36 cellular contexts compared by ENCODE assay signal in the genomic region with DNA sequence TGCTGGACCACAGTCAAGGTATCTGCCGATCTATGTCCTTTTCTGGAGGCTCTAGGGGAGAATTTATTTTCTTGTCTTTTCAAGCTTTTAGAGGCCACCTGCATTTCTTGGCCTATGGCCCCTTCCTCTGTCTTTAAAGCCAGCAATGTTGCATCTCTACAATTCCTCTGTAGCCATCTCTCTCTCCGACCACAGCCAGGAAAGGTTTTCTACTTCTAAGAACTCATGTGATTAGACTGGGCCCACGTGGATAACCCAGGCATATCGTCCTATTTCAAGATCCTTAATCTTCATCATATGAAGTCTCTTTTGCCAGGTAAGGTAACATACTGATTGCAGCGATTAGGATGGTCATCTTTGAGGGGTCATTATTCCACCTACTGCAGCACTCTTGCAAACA.
"Had no signal": no experiment of that assay in that cellular context is flagged by ENCODE, and none has a peak within 500 bp of the region (broad histone marks: within the 10 kb centered on the region; RNA-seq: fewer than 3 reads in every experiment).

No MANE protein-coding gene starts in this region.

- DNase-seq: activated B cell treated with CpG ODN at 0.5 μM for 24 hours; activated CD4-positive, alpha-beta memory T cell treated with anti-CD3 and anti-CD28 coated beads, Interleukin-2, amount 10 ng/mL, durations not matched to agents 7 days and 5 days; activated CD4-positive, alpha-beta T cell treated with anti-CD3 and anti-CD28 coated beads for 1 hour; activated CD4-positive, alpha-beta T cell treated with anti-CD3 and anti-CD28 coated beads for 36 hours; activated CD4-positive, alpha-beta T cell treated with anti-CD3 and anti-CD28 coated beads, Interleukin-2, amount 10 ng/mL, durations not matched to agents 7 days and 5 days; activated CD4-positive, alpha-beta T cell treated with anti-CD3 and anti-CD28 coated beads, Interleukin-2, amount 50 U/mL, for 48 hours; activated CD8-positive, alpha-beta memory T cell treated with anti-CD3 and anti-CD28 coated beads for 24 hours; activated CD8-positive, alpha-beta memory T cell treated with anti-CD3 and anti-CD28 coated beads, Interleukin-2, amount 10 ng/mL, durations not matched to agents 7 days and 5 days; activated CD8-positive, alpha-beta memory T cell treated with anti-CD3 and anti-CD28 coated beads, Interleukin-2, amount 50 U/mL, for 48 hours; activated CD8-positive, alpha-beta T cell treated with anti-CD3 and anti-CD28 coated beads, Interleukin-2, amount 10 ng/mL, durations not matched to agents 7 days and 5 days; activated effector memory CD4-positive, alpha-beta T cell treated with anti-CD3 and anti-CD28 coated beads, Interleukin-2, amount 50 U/mL, for 16 hours; activated gamma-delta T cell treated with Interleukin-2 at 50 U/mL for 16 hours; activated naive CD4-positive, alpha-beta T cell; activated naive CD4-positive, alpha-beta T cell treated with anti-CD3 and anti-CD28 coated beads for 36 hours; activated naive CD4-positive, alpha-beta T cell treated with anti-CD3 and anti-CD28 coated beads, Interleukin-2, amount 50 U/mL, for 16 hours; activated naive CD8-positive, alpha-beta T cell treated with anti-CD3 and anti-CD28 coated beads for 36 hours; activated T-cell treated with anti-CD3 and anti-CD28 coated beads, Interleukin-2, amount 50 U/mL, for 4 hours; activated T-cell treated with anti-CD3 and anti-CD28 coated beads, Interleukin-2, amount 50 U/mL, for 72 hours; adrenal gland; amniotic stem cell; aorta; body of pancreas; brain microvascular endothelial cell; central memory CD4-positive, alpha-beta T cell; T-helper 1 cell; T-helper 2 cell; T-helper 9 cell had no signal

- H3K4me3 ChIP-seq: adrenal gland, body of pancreas, breast epithelium had no signal

- H3K27me3 ChIP-seq: adrenal gland, body of pancreas, brain microvascular endothelial cell, breast epithelium had no signal

- H3K36me3 Mint-ChIP-seq: activated CD8-positive, alpha-beta memory T cell treated with anti-CD3 and anti-CD28 coated beads, Interleukin-2, amount 10 ng/mL, durations not matched to agents 7 days and 5 days; activated naive CD4-positive, alpha-beta T cell treated with anti-CD3 and anti-CD28 coated beads, Interleukin-2, amount 50 U/mL, for 72 hours; activated naive CD8-positive, alpha-beta T cell treated with anti-CD3 and anti-CD28 coated beads for 36 hours had no signal

- H3K9me3 ChIP-seq: adrenal gland, body of pancreas had no signal

- H3K4me1 ChIP-seq: adrenal gland, body of pancreas, breast epithelium had no signal

- H3K4me3 Mint-ChIP-seq: activated B cell treated with CpG ODN at 0.5 μM for 24 hours; activated CD4-positive, alpha-beta memory T cell treated with anti-CD3 and anti-CD28 coated beads, Interleukin-2, amount 10 ng/mL, durations not matched to agents 7 days and 5 days; activated CD4-positive, alpha-beta T cell treated with anti-CD3 and anti-CD28 coated beads for 36 hours; activated CD4-positive, alpha-beta T cell treated with anti-CD3 and anti-CD28 coated beads, Interleukin-2, amount 10 ng/mL, durations not matched to agents 7 days and 5 days; activated CD8-positive, alpha-beta memory T cell treated with anti-CD3 and anti-CD28 coated beads, Interleukin-2, amount 10 ng/mL, durations not matched to agents 7 days and 5 days; activated CD8-positive, alpha-beta T cell treated with anti-CD3 and anti-CD28 coated beads, Interleukin-2, amount 10 ng/mL, durations not matched to agents 7 days and 5 days; activated naive CD4-positive, alpha-beta T cell treated with anti-CD3 and anti-CD28 coated beads for 36 hours; activated naive CD8-positive, alpha-beta T cell treated with anti-CD3 and anti-CD28 coated beads for 36 hours; activated T-cell treated with anti-CD3 and anti-CD28 coated beads, Interleukin-2, amount 50 U/mL, for 4 hours; activated T-cell treated with anti-CD3 and anti-CD28 coated beads, Interleukin-2, amount 50 U/mL, for 72 hours; activated T-helper 1 cell treated with anti-CD3 and anti-CD28 coated beads, Interleukin-12 subunit alpha, Interleukin-12 subunit beta, Interleukin-2, Interleukin-4 antibody, amounts not matched to agents 30 ng/mL and 10 ng/mL and 1 ng/mL, durations not matched to agents 14 hours and 24 hours and 36 hours; activated T-helper 17 cell treated with anti-CD3 and anti-CD28 coated beads, Interleukin-2, amount 50 U/mL, for 72 hours; T-helper 1 cell treated with Interleukin-12 subunit alpha and Interleukin-12 subunit beta and Interleukin-4 antibody, amounts not matched to agents 30 μg/mL and 1 μg/mL, for 36 hours; T-helper 2 cell treated with Interferon-gamma antibody and Interleukin-4, amounts not matched to agents 5 μg/mL and 100 μg/mL, for 36 hours had no signal

- H3K27ac Mint-ChIP-seq: activated B cell treated with CpG ODN at 0.5 μM for 24 hours; activated CD4-positive, alpha-beta memory T cell treated with anti-CD3 and anti-CD28 coated beads, Interleukin-2, amount 10 ng/mL, durations not matched to agents 7 days and 5 days; activated CD4-positive, alpha-beta T cell treated with anti-CD3 and anti-CD28 coated beads for 36 hours; activated CD4-positive, alpha-beta T cell treated with anti-CD3 and anti-CD28 coated beads, Interleukin-2, amount 10 ng/mL, durations not matched to agents 7 days and 5 days; activated CD8-positive, alpha-beta memory T cell treated with anti-CD3 and anti-CD28 coated beads, Interleukin-2, amount 10 ng/mL, durations not matched to agents 7 days and 5 days; activated CD8-positive, alpha-beta T cell treated with anti-CD3 and anti-CD28 coated beads, Interleukin-2, amount 10 ng/mL, durations not matched to agents 7 days and 5 days; activated naive CD4-positive, alpha-beta T cell treated with anti-CD3 and anti-CD28 coated beads for 36 hours; activated naive CD4-positive, alpha-beta T cell treated with anti-CD3 and anti-CD28 coated beads, Interleukin-2, amount 50 U/mL, for 72 hours; activated naive CD8-positive, alpha-beta T cell treated with anti-CD3 and anti-CD28 coated beads for 36 hours; activated T-cell treated with anti-CD3 and anti-CD28 coated beads, Interleukin-2, amount 50 U/mL, for 72 hours; activated T-helper 1 cell treated with anti-CD3 and anti-CD28 coated beads, Interleukin-12 subunit alpha, Interleukin-12 subunit beta, Interleukin-2, Interleukin-4 antibody, amounts not matched to agents 30 ng/mL and 10 ng/mL and 1 ng/mL, durations not matched to agents 14 hours and 24 hours and 36 hours; activated T-helper 17 cell treated with anti-CD3 and anti-CD28 coated beads, Interleukin-2, amount 50 U/mL, for 72 hours; T-helper 1 cell treated with Interleukin-12 subunit alpha and Interleukin-12 subunit beta and Interleukin-4 antibody, amounts not matched to agents 30 μg/mL and 1 μg/mL, for 36 hours; T-helper 2 cell treated with Interferon-gamma antibody and Interleukin-4, amounts not matched to agents 5 μg/mL and 100 μg/mL, for 36 hours had no signal

- H3K27ac ChIP-seq: adrenal gland, body of pancreas, brain microvascular endothelial cell, breast epithelium, VCaP had no signal

- H3K4me1 Mint-ChIP-seq: activated B cell treated with CpG ODN at 0.5 μM for 24 hours; activated CD4-positive, alpha-beta memory T cell treated with anti-CD3 and anti-CD28 coated beads, Interleukin-2, amount 10 ng/mL, durations not matched to agents 7 days and 5 days; activated CD4-positive, alpha-beta T cell treated with anti-CD3 and anti-CD28 coated beads, Interleukin-2, amount 10 ng/mL, durations not matched to agents 7 days and 5 days; activated CD8-positive, alpha-beta memory T cell treated with anti-CD3 and anti-CD28 coated beads, Interleukin-2, amount 10 ng/mL, durations not matched to agents 7 days and 5 days; activated naive CD8-positive, alpha-beta T cell treated with anti-CD3 and anti-CD28 coated beads for 36 hours; activated T-helper 17 cell treated with anti-CD3 and anti-CD28 coated beads, Interleukin-2, amount 50 U/mL, for 72 hours had no signal

- H3K27me3 Mint-ChIP-seq: activated CD4-positive, alpha-beta memory T cell treated with anti-CD3 and anti-CD28 coated beads, Interleukin-2, amount 10 ng/mL, durations not matched to agents 7 days and 5 days; activated CD4-positive, alpha-beta T cell treated with anti-CD3 and anti-CD28 coated beads for 36 hours; activated CD4-positive, alpha-beta T cell treated with anti-CD3 and anti-CD28 coated beads, Interleukin-2, amount 10 ng/mL, durations not matched to agents 7 days and 5 days; activated CD8-positive, alpha-beta memory T cell treated with anti-CD3 and anti-CD28 coated beads, Interleukin-2, amount 10 ng/mL, durations not matched to agents 7 days and 5 days; activated naive CD8-positive, alpha-beta T cell treated with anti-CD3 and anti-CD28 coated beads for 36 hours; activated T-helper 17 cell treated with anti-CD3 and anti-CD28 coated beads, Interleukin-2, amount 50 U/mL, for 72 hours had no signal

- H3K9me3 Mint-ChIP-seq: activated CD4-positive, alpha-beta memory T cell treated with anti-CD3 and anti-CD28 coated beads, Interleukin-2, amount 10 ng/mL, durations not matched to agents 7 days and 5 days; activated CD4-positive, alpha-beta T cell treated with anti-CD3 and anti-CD28 coated beads, Interleukin-2, amount 10 ng/mL, durations not matched to agents 7 days and 5 days; activated naive CD4-positive, alpha-beta T cell treated with anti-CD3 and anti-CD28 coated beads for 36 hours; activated naive CD4-positive, alpha-beta T cell treated with anti-CD3 and anti-CD28 coated beads, Interleukin-2, amount 50 U/mL, for 72 hours; activated naive CD8-positive, alpha-beta T cell treated with anti-CD3 and anti-CD28 coated beads for 36 hours; activated T-cell treated with anti-CD3 and anti-CD28 coated beads, Interleukin-2, amount 50 U/mL, for 4 hours; activated T-cell treated with anti-CD3 and anti-CD28 coated beads, Interleukin-2, amount 50 U/mL, for 72 hours; activated T-helper 1 cell treated with anti-CD3 and anti-CD28 coated beads, Interleukin-12 subunit alpha, Interleukin-12 subunit beta, Interleukin-2, Interleukin-4 antibody, amounts not matched to agents 30 ng/mL and 10 ng/mL and 1 ng/mL, durations not matched to agents 14 hours and 24 hours and 36 hours; activated T-helper 17 cell treated with anti-CD3 and anti-CD28 coated beads, Interleukin-2, amount 50 U/mL, for 72 hours; T-helper 1 cell treated with Interleukin-12 subunit alpha and Interleukin-12 subunit beta and Interleukin-4 antibody, amounts not matched to agents 30 μg/mL and 1 μg/mL, for 36 hours; T-helper 2 cell treated with Interferon-gamma antibody and Interleukin-4, amounts not matched to agents 5 μg/mL and 100 μg/mL, for 36 hours had no signal

- FAIRE-seq: astrocyte, TTC549 had no signal

- ATAC-seq: activated CD4-positive, alpha-beta T cell treated with anti-CD3 and anti-CD28 coated beads for 36 hours; activated CD8-positive, alpha-beta memory T cell treated with anti-CD3 and anti-CD28 coated beads, Interleukin-2, amount 10 ng/mL, durations not matched to agents 7 days and 5 days; activated CD8-positive, alpha-beta T cell treated with anti-CD3 and anti-CD28 coated beads, Interleukin-2, amount 10 ng/mL, durations not matched to agents 7 days and 5 days; activated naive CD4-positive, alpha-beta T cell treated with anti-CD3 and anti-CD28 coated beads, Interleukin-2, amount 50 U/mL, for 72 hours; activated T-cell treated with anti-CD3 and anti-CD28 coated beads, Interleukin-2, amount 50 U/mL, for 4 hours; activated T-cell treated with anti-CD3 and anti-CD28 coated beads, Interleukin-2, amount 50 U/mL, for 72 hours; activated T-helper 17 cell treated with anti-CD3 and anti-CD28 coated beads, Interleukin-2, amount 50 U/mL, for 72 hours; body of pancreas had no signal

- H3K36me3 ChIP-seq: adrenal gland, brain microvascular endothelial cell, breast epithelium had no signal
